ENCODE assay signal across 28 cellular contexts in the genomic region with DNA sequence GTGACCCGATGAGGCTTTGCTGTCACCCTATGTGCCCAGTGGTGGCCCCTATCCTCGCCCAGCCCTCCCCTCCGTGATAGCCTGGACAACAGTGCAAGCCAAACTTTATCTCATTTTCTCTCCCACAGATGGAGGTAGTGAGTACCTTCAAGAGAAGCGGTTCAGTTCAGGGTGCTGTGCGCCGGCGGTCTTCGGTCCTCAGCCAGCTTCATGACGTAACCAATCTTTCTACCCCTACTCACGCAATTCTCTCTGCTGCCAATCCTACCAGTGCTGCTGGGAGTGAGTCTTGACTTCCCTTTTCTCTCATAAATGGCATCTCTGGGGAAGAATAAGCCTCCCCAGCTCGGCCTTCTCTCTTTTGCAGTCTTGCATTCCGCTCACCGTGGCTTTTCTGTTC. TPM values are rescaled to one million over a fixed set of nuclear protein-coding genes. Genes with fewer than 3 reads are reported as not detected.
A peak's percentile ranks its signal among the peaks of the same experiment; 100 is the strongest.
DNase-seq lines count a peak whose midpoint lies in the region; ATAC-seq, FAIRE-seq and TF ChIP-seq lines count a peak whose summit lies in the region.
"Had no signal": no experiment of that assay in that cellular context is flagged by ENCODE, and none has a peak within 500 bp of the region (broad histone marks: within the 10 kb centered on the region; RNA-seq: fewer than 3 reads in every experiment).

No MANE protein-coding gene starts in this region.

- BruUV-seq in HepG2 (replicated peaks; lab: Mats Ljungman, UMichigan), result no TSS peak

- H3K4me1 ChIP-seq in HepG2 (ENCODE audit: insufficient read depth, low read length) (peaks cover 11% of the 10 kb centered on the region), right lobe of liver (no peaks in the 10 kb centered on the region)
- H3K4me1 ChIP-seq in CD4-positive, alpha-beta memory T cell (ENCODE audit: insufficient read depth, low read length), result no peaks in the 10 kb centered on the region
- H3K4me1 ChIP-seq: HAP-1, Peyer's patch had no signal

- DNase-seq in HepG2 (ENCODE audit: low spot score) (peak; percentile 5), right lobe of liver (no peak), NOMO-1 (lab: John Stamatoyannopoulos, UW; ENCODE audit: unreplicated experiment in 2 of 2) (peak; percentile 58 to 62), SKM-1 (lab: John Stamatoyannopoulos, UW; ENCODE audit: unreplicated experiment) (peak; percentile 49), RKO (ENCODE audit: low spot score) (no peak), kidney tubule cell (ENCODE audit: low spot score) (no peak), osteocyte (ENCODE audit: extremely low spot score, unreplicated experiment) (no peak)
- DNase-seq in CD4-positive, alpha-beta memory T cell, result no peak
- DNase-seq: ACHN, C1 segment of cervical spinal cord, GDM1, MG63, NCI-H1105 treated with DMSO at 0.1 percent for 48 hours, NCI-H1694, NCI-H2081, NCI-H2171 treated with DMSO at 0.1 percent for 48 hours, NCI-H524 treated with DMSO at 0.1 percent for 48 hours, NCI-H82, Peyer's patch, T-helper 2 cell had no signal

- H3K27me3 ChIP-seq in HepG2 (ENCODE audit: control insufficient read depth in 1 of 2, insufficient read depth in 2 of 2, low read length in 2 of 2) (peaks cover 4 to 34% of the 10 kb centered on the region in 2 experiments; a peak in 4 of 5 replicates), right lobe of liver (no peaks in the 10 kb centered on the region)
- H3K27me3 ChIP-seq in CD4-positive, alpha-beta memory T cell (ENCODE audit: insufficient read depth, low read length), result no peaks in the 10 kb centered on the region
- H3K27me3 ChIP-seq: MG63, Peyer's patch had no signal

- H3K9me3 Mint-ChIP-seq in osteocyte (ENCODE audit: unreplicated experiment), result no peaks in the 10 kb centered on the region
- H3K9me3 Mint-ChIP-seq in CD4-positive, alpha-beta memory T cell, result no peaks in the 10 kb centered on the region
- H3K9me3 Mint-ChIP-seq: GM23338, IgD-negative memory B cell had no signal

- H3K9me3 ChIP-seq in HepG2 (ENCODE audit: low read length), result no peaks in the 10 kb centered on the region
- no peaks in the 10 kb centered on the region for H3K9me3 ChIP-seq in right lobe of liver
- H3K9me3 ChIP-seq in CD4-positive, alpha-beta memory T cell (ENCODE audit: control insufficient read depth in 1 of 2, low read length in 2 of 2), result no peaks in the 10 kb centered on the region
- H3K9me3 ChIP-seq: HAP-1, MG63, Peyer's patch had no signal

- no peak overlapping the region for H3K4me2 ChIP-seq in HepG2 (ENCODE audit: low read depth, low read length)
- H3K4me2 ChIP-seq: GM23338 had no signal

- no peaks in the 10 kb centered on the region for H3K27me3 Mint-ChIP-seq in osteocyte (ENCODE audit: unreplicated experiment)
- no peaks in the 10 kb centered on the region for H3K27me3 Mint-ChIP-seq in CD4-positive, alpha-beta memory T cell

- H3K27ac ChIP-seq in HepG2 (ENCODE audit: extremely low read length, insufficient read depth, low read length), result no peak overlapping the region
- H3K27ac ChIP-seq in right lobe of liver, result no peak overlapping the region
- no peak overlapping the region for H3K27ac ChIP-seq in CD4-positive, alpha-beta memory T cell (ENCODE audit: low read depth, low read length)
- H3K27ac ChIP-seq: 22Rv1, Peyer's patch had no signal

- no peaks in the 10 kb centered on the region for H4K20me1 ChIP-seq in HepG2 (ENCODE audit: insufficient read depth, low read length)

- H3K27ac Mint-ChIP-seq in osteocyte (ENCODE audit: unreplicated experiment), result no peak overlapping the region
- no peak overlapping the region for H3K27ac Mint-ChIP-seq in CD4-positive, alpha-beta memory T cell
- H3K27ac Mint-ChIP-seq: GM23338, IgD-negative memory B cell had no signal

- TF ChIP-seq CTCF in HepG2 (CRISPR knock-in tag; IDR thresholded peaks at IDR 0.05) (no peak), right lobe of liver (IDR thresholded peaks at IDR 0.05) (no peak), osteocyte (IDR thresholded peaks at IDR 0.05) (no peak)

- no peak for TF ChIP-seq RAD21 in HepG2 (CRISPR knock-in tag; IDR thresholded peaks at IDR 0.05)

- TF ChIP-seq POLR2A in HepG2 (IDR thresholded peaks at IDR 0.05; ENCODE audit: insufficient read depth in 1 of 2, low read depth in 2 of 2, low read length in 2 of 2) (no peak), right lobe of liver (IDR thresholded peaks at IDR 0.05) (no peak)

- no peak overlapping the region for H3K9ac ChIP-seq in HepG2 (ENCODE audit: insufficient read depth, low read depth, low read length)

- no peak for FAIRE-seq in HepG2 (lab: Jason Lieb, UNC)
- FAIRE-seq: GM18507, HTR-8/SVneo had no signal

- no peak for TF ChIP-seq EP300 in HepG2 (IDR thresholded peaks at IDR 0.05; ENCODE audit: low read depth in 2 of 2, low read length in 2 of 2)
- no peak for TF ChIP-seq EP300 in HepG2 (CRISPR knock-in tag; IDR thresholded peaks at IDR 0.05; ENCODE audit: borderline replicate concordance)

- H2AFZ ChIP-seq in HepG2 (ENCODE audit: low read length), result no peak overlapping the region
- H2AFZ ChIP-seq: GM23338 had no signal

- H3K4me3 Mint-ChIP-seq in osteocyte (ENCODE audit: unreplicated experiment), result no peak overlapping the region
- no peak overlapping the region for H3K4me3 Mint-ChIP-seq in CD4-positive, alpha-beta memory T cell
- H3K4me3 Mint-ChIP-seq: GM23338, IgD-negative memory B cell had no signal

- H3K4me1 Mint-ChIP-seq in osteocyte (ENCODE audit: unreplicated experiment), result no peaks in the 10 kb centered on the region
- no peaks in the 10 kb centered on the region for H3K4me1 Mint-ChIP-seq in CD4-positive, alpha-beta memory T cell

- ATAC-seq in HepG2 (peak; percentile 59), right lobe of liver (no peak)
- ATAC-seq: GM23338 had no signal

- no peaks in the 10 kb centered on the region for H3K36me3 ChIP-seq in HepG2 (replicated peaks in 1 of 2; ENCODE audit: control insufficient read depth in 1 of 2, insufficient read depth in 2 of 2, low read length in 2 of 2)
- H3K36me3 ChIP-seq in right lobe of liver, result no peaks in the 10 kb centered on the region
- no peaks in the 10 kb centered on the region for H3K36me3 ChIP-seq in CD4-positive, alpha-beta memory T cell (ENCODE audit: insufficient read depth, low read length)
- H3K36me3 ChIP-seq: HAP-1, MG63, Peyer's patch had no signal

- in situ Hi-C loops in HepG2 (cut with HindIII; ENCODE audit: extremely low pct_ligation_motif_present, low pct_unique_long_range_greater_than_20kb), result no loop called here

- H3K79me2 ChIP-seq in HepG2 (ENCODE audit: insufficient read depth, low read length), result no peaks in the 10 kb centered on the region

- CTCF ChIA-PET in HepG2 (lab: Yijun Ruan, JAX; ENCODE audit: low intra/inter-chr PET ratio, low total read pairs), result no interaction called here
- CTCF ChIA-PET in CD4-positive, alpha-beta memory T cell (lab: Charles Lee; ENCODE audit: partially characterized antibody), result no interaction called here

- WGBS in HepG2 (ENCODE audit: low lambda C conversion rate), result 19% methylated on average over 12 of the region's 13 CpGs
- WGBS in right lobe of liver (ENCODE audit: insufficient coverage, low coverage, low lambda C conversion rate, missing lambda C conversion rate), result 57% methylated on average over 6 of the region's 13 CpGs

- intact Hi-C loops in HepG2 (cut with micrococcal nuclease; ENCODE audit: unreplicated experiment), result no loop called here
- intact Hi-C loops in right lobe of liver (cut with DNase I), result no loop called here
- intact Hi-C loops in CD4-positive, alpha-beta memory T cell (cut with micrococcal nuclease), result no loop called here

- POLR2A ChIA-PET in HepG2 (lab: Yijun Ruan, JAX), result no interaction called here
- POLR2A ChIA-PET in CD4-positive, alpha-beta memory T cell (lab: Charles Lee; ENCODE audit: partially characterized antibody), result no interaction called here

- H3K4me3 ChIP-seq in HepG2 (replicated peaks in 1 of 3; ENCODE audit: insufficient read depth in 1 of 3, low read depth in 2 of 3, low read length in 3 of 3) (no peak overlapping the region), right lobe of liver (no peak overlapping the region)
- H3K4me3 ChIP-seq in CD4-positive, alpha-beta memory T cell (ENCODE audit: low read length in 2 of 2), result no peak overlapping the region
- H3K4me3 ChIP-seq: GM23338, HAP-1, MG63, Peyer's patch had no signal

- no peaks in the 10 kb centered on the region for H3K36me3 Mint-ChIP-seq in osteocyte (ENCODE audit: unreplicated experiment)
- no peaks in the 10 kb centered on the region for H3K36me3 Mint-ChIP-seq in CD4-positive, alpha-beta memory T cell
- H3K36me3 Mint-ChIP-seq: IgD-negative memory B cell had no signal

RNA-seq across cellular contexts. Expression of gene CCNQ, which starts 29.5 kb away (rescaled TPM):
- 23.7 and 25.5 TPM in 2 replicates for total RNA-seq in HepG2 (2016; rRNA removed; fragmentation: Illumina TruSeq; extraction: Trizol)
- total RNA-seq in HepG2 (2016; cell fraction: cytosol; rRNA removed; fragmentation: Illumina TruSeq; extraction: Trizol; ENCODE audit: low read depth), result 68.7 and 75.5 TPM in 2 replicates
- 21.1 and 24.5 TPM in 2 replicates for total RNA-seq in HepG2 (2016; cell fraction: insoluble cytoplasmic fraction; rRNA removed; fragmentation: Illumina TruSeq; extraction: Trizol)
- 70.2 and 79.6 TPM in 2 replicates for total RNA-seq in HepG2 (2016; cell fraction: membrane; rRNA removed; fragmentation: Illumina TruSeq; extraction: Trizol)
- 9.8 and 13.2 TPM in 2 replicates for total RNA-seq in HepG2 (2016; cell fraction: nucleus; rRNA removed; fragmentation: Illumina TruSeq; extraction: Trizol)
- 15.0 and 22.0 TPM in 2 replicates for polyA plus RNA-seq in HepG2 (2011; rRNA removed)
- 21.9 and 25.7 TPM in 2 replicates for polyA plus RNA-seq in HepG2 (2011; cell fraction: cytosol; rRNA removed)
- polyA plus RNA-seq in HepG2 (2011; cell fraction: nucleus; rRNA removed), result 11.2 and 14.5 TPM in 2 replicates
- polyA plus RNA-seq in HepG2 (2012), result 8.9 and 11.1 TPM in 2 replicates
- 68.9 and 82.0 TPM in 2 replicates for polyA plus RNA-seq in HepG2 (2016; cell fraction: cytosol; fragmentation: Illumina TruSeq; extraction: Trizol; ENCODE audit: low read depth)
- polyA plus RNA-seq in HepG2 (2016; cell fraction: insoluble cytoplasmic fraction; fragmentation: Illumina TruSeq; extraction: Trizol; ENCODE audit: low read depth), result 20.1 and 20.6 TPM in 2 replicates
- polyA plus RNA-seq in HepG2 (2016; cell fraction: membrane; fragmentation: Illumina TruSeq; extraction: Trizol; ENCODE audit: low read depth), result 55.1 and 67.3 TPM in 2 replicates
- polyA plus RNA-seq in HepG2 (2016; cell fraction: nucleus; fragmentation: Illumina TruSeq; extraction: Trizol; ENCODE audit: insufficient read depth, low read depth), result 15.0 and 20.6 TPM in 2 replicates
- 19.4 and 43.5 TPM in 2 replicates for polyA minus RNA-seq in HepG2 (2011; rRNA and poly(A)+ RNA removed; ENCODE audit: low replicate concordance)
- polyA minus RNA-seq in HepG2 (2011; cell fraction: cytosol; rRNA and poly(A)+ RNA removed), result 6.7 and 9.8 TPM in 2 replicates
- polyA minus RNA-seq in HepG2 (2011; cell fraction: nucleus; rRNA and poly(A)+ RNA removed), result 5.4 and 6.1 TPM in 2 replicates
- 10 to 100 TPM in 2 of 6 experiments, 1 to 10 TPM in 4; 5.6 to 14.0 (median 7.5) TPM for total RNA-seq in right lobe of liver
- 16.0 and 18.8 TPM in 2 replicates for total RNA-seq in osteocyte
- total RNA-seq in CD4-positive, alpha-beta memory T cell, result 10 to 100 TPM; 26.1 to 26.3 TPM
- polyA plus RNA-seq in CD4-positive, alpha-beta memory T cell, result 10 to 100 TPM; 51.2 to 53.6 TPM

RNA-seq across cellular contexts. Expression of gene ATP2B3, which starts 52.0 kb away (rescaled TPM):
- total RNA-seq in HepG2 (2016; rRNA removed; fragmentation: Illumina TruSeq; extraction: Trizol), result not detected in 2 replicates
- total RNA-seq in HepG2 (2016; cell fraction: cytosol; rRNA removed; fragmentation: Illumina TruSeq; extraction: Trizol; ENCODE audit: low read depth), result not detected in 2 replicates
- not detected in 2 replicates for total RNA-seq in HepG2 (2016; cell fraction: insoluble cytoplasmic fraction; rRNA removed; fragmentation: Illumina TruSeq; extraction: Trizol)
- not detected in 2 replicates for total RNA-seq in HepG2 (2016; cell fraction: membrane; rRNA removed; fragmentation: Illumina TruSeq; extraction: Trizol)
- not detected in 2 replicates for total RNA-seq in HepG2 (2016; cell fraction: nucleus; rRNA removed; fragmentation: Illumina TruSeq; extraction: Trizol)
- polyA plus RNA-seq in HepG2 (2011; rRNA removed), result not detected in 2 replicates
- polyA plus RNA-seq in HepG2 (2011; cell fraction: cytosol; rRNA removed), result not detected in 2 replicates
- polyA plus RNA-seq in HepG2 (2011; cell fraction: nucleus; rRNA removed), result not detected in 2 replicates
- not detected in 2 replicates for polyA plus RNA-seq in HepG2 (2012)
- polyA plus RNA-seq in HepG2 (2016; cell fraction: cytosol; fragmentation: Illumina TruSeq; extraction: Trizol; ENCODE audit: low read depth), result not detected in 2 replicates
- not detected in 2 replicates for polyA plus RNA-seq in HepG2 (2016; cell fraction: insoluble cytoplasmic fraction; fragmentation: Illumina TruSeq; extraction: Trizol; ENCODE audit: low read depth)
- not detected in 2 replicates for polyA plus RNA-seq in HepG2 (2016; cell fraction: membrane; fragmentation: Illumina TruSeq; extraction: Trizol; ENCODE audit: low read depth)
- polyA plus RNA-seq in HepG2 (2016; cell fraction: nucleus; fragmentation: Illumina TruSeq; extraction: Trizol; ENCODE audit: insufficient read depth, low read depth), result not detected in 2 replicates
- polyA minus RNA-seq in HepG2 (2011; rRNA and poly(A)+ RNA removed; ENCODE audit: low replicate concordance), result not detected in 2 replicates
- polyA minus RNA-seq in HepG2 (2011; cell fraction: cytosol; rRNA and poly(A)+ RNA removed), result not detected in 2 replicates
- not detected in 2 replicates for polyA minus RNA-seq in HepG2 (2011; cell fraction: nucleus; rRNA and poly(A)+ RNA removed)
- total RNA-seq in right lobe of liver, result under 1 TPM in 1 of 6 experiments, not detected in 5; 0.07 TPM
- 0.21 and 0.39 TPM in 2 replicates for total RNA-seq in osteocyte
- not detected for total RNA-seq in CD4-positive, alpha-beta memory T cell
- polyA plus RNA-seq in CD4-positive, alpha-beta memory T cell, result under 1 TPM in 1 of 2 donors, not detected in 1; 0.09 TPM
- total RNA-seq: LHCN-M2, OCI-LY7, Peyer's patch had no signal
- polyA plus RNA-seq: GM23338, IgD-negative memory B cell had no signal

Comparison
In these comparisons a context has a peak if more than half of its experiments do, and no peak if none do; other contexts are left out.
1. DNase-seq: peak in HepG2 (single experiment), NOMO-1 (2 of 2) and SKM-1 (single experiment); none in right lobe of liver (0 of 3), RKO (single experiment), kidney tubule cell (single experiment), osteocyte (single experiment) and CD4-positive, alpha-beta memory T cell (0 of 5).